8 cellular contexts compared by ENCODE assay signal in the genomic region with DNA sequence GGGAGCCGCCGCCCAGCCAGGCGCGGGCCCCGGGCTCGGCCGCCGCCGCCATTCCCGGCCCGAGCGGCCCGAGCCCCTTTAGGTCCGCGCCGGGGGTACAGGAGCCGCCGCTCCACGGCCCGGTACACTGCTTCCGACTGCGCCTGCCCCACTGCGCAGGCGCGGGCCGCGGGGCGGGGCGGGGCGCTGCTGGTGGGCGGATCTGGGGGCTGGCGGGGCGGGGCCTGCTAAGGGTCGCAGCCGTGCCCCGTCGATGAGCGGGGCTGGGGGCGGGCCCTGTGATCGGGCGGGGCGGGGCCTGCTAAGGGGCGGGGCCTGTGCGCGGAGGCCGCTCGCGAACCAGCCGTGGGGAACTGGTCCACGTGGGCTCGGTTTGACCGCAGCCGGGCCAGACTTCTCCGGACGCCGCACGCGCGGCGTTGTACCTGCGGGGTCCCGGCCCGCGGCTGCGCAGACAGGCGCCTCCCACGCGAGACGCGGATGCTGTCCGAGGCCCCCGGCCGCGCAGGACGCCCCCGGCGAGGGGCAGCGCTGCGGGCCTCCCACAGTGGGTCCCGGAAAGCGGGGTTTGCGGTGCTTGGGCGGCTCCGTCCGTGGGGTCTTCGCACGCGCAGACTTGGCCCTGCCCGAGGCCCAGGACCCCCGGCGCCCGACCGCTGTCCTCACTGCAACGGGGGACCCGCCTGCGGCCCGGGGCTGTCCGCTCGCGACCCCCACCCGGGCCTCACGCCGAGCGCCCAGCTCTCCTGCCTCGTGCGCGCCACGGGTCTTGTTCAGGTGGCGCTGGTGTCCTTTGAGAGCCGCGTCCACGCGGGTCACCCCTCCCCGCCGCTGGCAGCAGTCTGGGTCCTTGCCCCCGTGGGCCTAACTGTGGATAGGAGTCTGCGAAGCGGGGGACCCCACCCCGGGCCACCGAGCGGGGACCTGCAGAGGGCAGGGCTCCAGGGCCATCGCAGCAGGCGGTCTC. TPM values are rescaled to one million over a fixed set of nuclear protein-coding genes. Genes with fewer than 3 reads are reported as not detected.
A peak's percentile ranks its signal among the peaks of the same experiment; 100 is the strongest.
DNase-seq lines count a peak whose midpoint lies in the region; ATAC-seq and TF ChIP-seq lines count a peak whose summit lies in the region.

A gene with protein sequence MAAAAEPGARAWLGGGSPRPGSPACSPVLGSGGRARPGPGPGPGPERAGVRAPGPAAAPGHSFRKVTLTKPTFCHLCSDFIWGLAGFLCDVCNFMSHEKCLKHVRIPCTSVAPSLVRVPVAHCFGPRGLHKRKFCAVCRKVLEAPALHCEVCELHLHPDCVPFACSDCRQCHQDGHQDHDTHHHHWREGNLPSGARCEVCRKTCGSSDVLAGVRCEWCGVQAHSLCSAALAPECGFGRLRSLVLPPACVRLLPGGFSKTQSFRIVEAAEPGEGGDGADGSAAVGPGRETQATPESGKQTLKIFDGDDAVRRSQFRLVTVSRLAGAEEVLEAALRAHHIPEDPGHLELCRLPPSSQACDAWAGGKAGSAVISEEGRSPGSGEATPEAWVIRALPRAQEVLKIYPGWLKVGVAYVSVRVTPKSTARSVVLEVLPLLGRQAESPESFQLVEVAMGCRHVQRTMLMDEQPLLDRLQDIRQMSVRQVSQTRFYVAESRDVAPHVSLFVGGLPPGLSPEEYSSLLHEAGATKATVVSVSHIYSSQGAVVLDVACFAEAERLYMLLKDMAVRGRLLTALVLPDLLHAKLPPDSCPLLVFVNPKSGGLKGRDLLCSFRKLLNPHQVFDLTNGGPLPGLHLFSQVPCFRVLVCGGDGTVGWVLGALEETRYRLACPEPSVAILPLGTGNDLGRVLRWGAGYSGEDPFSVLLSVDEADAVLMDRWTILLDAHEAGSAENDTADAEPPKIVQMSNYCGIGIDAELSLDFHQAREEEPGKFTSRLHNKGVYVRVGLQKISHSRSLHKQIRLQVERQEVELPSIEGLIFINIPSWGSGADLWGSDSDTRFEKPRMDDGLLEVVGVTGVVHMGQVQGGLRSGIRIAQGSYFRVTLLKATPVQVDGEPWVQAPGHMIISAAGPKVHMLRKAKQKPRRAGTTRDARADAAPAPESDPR (minus strand): TSS at position 139 of the 967 bp plus-strand sequence. CDS start 87 bp downstream, at position 52.

- H3K36me3 Mint-ChIP-seq in naive thymus-derived CD8-positive, alpha-beta T cell = no peaks in the 10 kb centered on the region
- H3K36me3 Mint-ChIP-seq in stimulated activated effector memory CD8-positive, alpha-beta T cell treated with anti-CD3 and anti-CD28 coated beads, Interleukin-12 subunit alpha, Interleukin-12 subunit beta, amount 100 ng/mL, for 72 hours = no peaks in the 10 kb centered on the region

- H3K27me3 Mint-ChIP-seq in naive thymus-derived CD8-positive, alpha-beta T cell = no peaks in the 10 kb centered on the region

- DNase-seq in AG04450 (ENCODE audit: low read depth, low spot score) = peak; percentile 51
- no peak for DNase-seq in Panc1 (ENCODE audit: low read depth, low spot score)
- peak; percentile 87 for DNase-seq in activated T-helper 1 cell treated with Interleukin-2 at 50 U/mL for 16 hours (ENCODE audit: low read depth)
- peak; percentile 67 for DNase-seq in fibroblast of mammary gland (ENCODE audit: low read depth)
- peak; percentile 73 to 93 (median 88) for DNase-seq in naive thymus-derived CD8-positive, alpha-beta T cell
- peak; percentile 86 to 87 for DNase-seq in stimulated activated effector memory CD8-positive, alpha-beta T cell treated with anti-CD3 and anti-CD28 coated beads, Interleukin-12 subunit alpha, Interleukin-12 subunit beta, amount 100 ng/mL, for 72 hours (ENCODE audit: low spot score in 2 of 2)

- POLR2A ChIA-PET in AG04450 (lab: Yijun Ruan, JAX) = interaction anchor here (1.6 kb wide), 1 partner anchor 41 kb away, joined by 3 read pairs; a partner anchor contains a TSS
- POLR2A ChIA-PET in Panc1 (lab: Charles Lee) = no interaction called here
- POLR2A ChIA-PET in naive thymus-derived CD8-positive, alpha-beta T cell (lab: Charles Lee) = interaction anchor here (2.6 to 3.0 kb wide), 2 partner anchors 13 to 41 kb away, joined by 9 to 16 read pairs; a partner anchor contains a TSS

- no peaks in the 10 kb centered on the region for H3K36me3 ChIP-seq in Panc1 (ENCODE audit: control insufficient read depth, insufficient read depth, low read length)

- H3K27ac Mint-ChIP-seq in naive thymus-derived CD8-positive, alpha-beta T cell = peak within 1 kb of the TSS in 3 of 10 donors; percentile 33 to 44 (median 43)
- H3K27ac Mint-ChIP-seq in stimulated activated effector memory CD8-positive, alpha-beta T cell treated with anti-CD3 and anti-CD28 coated beads, Interleukin-12 subunit alpha, Interleukin-12 subunit beta, amount 100 ng/mL, for 72 hours = no peak within 1 kb of the TSS

- peaks cover 4% of the 10 kb centered on the region; the same call in 1 of the 2 replicates for H3K9me3 ChIP-seq in AG04450 (ENCODE audit: control insufficient read depth, insufficient read depth, low read length)
- H3K9me3 ChIP-seq in Panc1 (ENCODE audit: control insufficient read depth, insufficient read depth, low read depth, low read length) = no peaks in the 10 kb centered on the region

- H3K27me3 ChIP-seq in AG04450 (ENCODE audit: control insufficient read depth, insufficient read depth, low read length) (no peaks in the 10 kb centered on the region), Panc1 (ENCODE audit: control insufficient read depth, insufficient read depth, low read length) (no peaks in the 10 kb centered on the region)

- no peak for TF ChIP-seq CTCF in AG04450 (IDR thresholded peaks at IDR 0.05; ENCODE audit: low read depth, low read length)
- no peak for TF ChIP-seq CTCF in Panc1 (IDR thresholded peaks at IDR 0.05)
- TF ChIP-seq CTCF in fibroblast of mammary gland (conservative IDR thresholded peaks at IDR 0.05; ENCODE audit: control insufficient read depth, insufficient read depth, low read depth, low read length) = no peak

- ATAC-seq in HG03354 (IDR thresholded peaks at IDR 0.05; ENCODE audit: poor library complexity, severe bottlenecking, unreplicated experiment) (peak; percentile 74), Panc1 (peak; percentile 84)
- peak; percentile 79 to 80 for ATAC-seq in naive thymus-derived CD8-positive, alpha-beta T cell
- ATAC-seq in stimulated activated effector memory CD8-positive, alpha-beta T cell treated with anti-CD3 and anti-CD28 coated beads, Interleukin-12 subunit alpha, Interleukin-12 subunit beta, amount 100 ng/mL, for 72 hours = peak; percentile 82

- intact Hi-C loops in Panc1 (cut with micrococcal nuclease; ENCODE audit: unreplicated experiment) = no loop called here

- peaks cover 6% of the 10 kb centered on the region; the same call in 1 of the 2 replicates for H3K4me1 ChIP-seq in Panc1 (ENCODE audit: control insufficient read depth, insufficient read depth, low read length)

- H3K4me3 ChIP-seq in AG04450 (ENCODE audit: low read depth, low read length) = peak within 1 kb of the TSS; percentile 70
- H3K4me3 ChIP-seq in Panc1 (ENCODE audit: low read depth in 2 of 2, low read length in 2 of 2) = peak within 1 kb of the TSS; percentile 56 to 62
- H3K4me3 ChIP-seq in fibroblast of mammary gland (ENCODE audit: control insufficient read depth, low read depth, low read length) = peak within 1 kb of the TSS; percentile 52

- peak within 1 kb of the TSS in 9 of 10 donors; percentile 33 to 71 (median 57) for H3K4me3 Mint-ChIP-seq in naive thymus-derived CD8-positive, alpha-beta T cell
- peak within 1 kb of the TSS; percentile 52 for H3K4me3 Mint-ChIP-seq in stimulated activated effector memory CD8-positive, alpha-beta T cell treated with anti-CD3 and anti-CD28 coated beads, Interleukin-12 subunit alpha, Interleukin-12 subunit beta, amount 100 ng/mL, for 72 hours

- H3K27ac ChIP-seq in AG04450 (ENCODE audit: low read depth, low read length) (no peak within 1 kb of the TSS), Panc1 (ENCODE audit: low read length) (peak within 1 kb of the TSS; percentile 17; the same call in 1 of the 2 replicates)

- BruUV-seq in Panc1 (replicated peaks; lab: Mats Ljungman, UMichigan) = no TSS peak

- CTCF ChIA-PET in AG04450 (lab: Charles Lee) = no interaction called here
- CTCF ChIA-PET in Panc1 (lab: Charles Lee) = no interaction called here

- in situ Hi-C loops in Panc1 (cut with HindIII; ENCODE audit: low pct_unique_long_range_greater_than_20kb, low sequenced_read_pairs) = no loop called here

- peaks cover 0 to 2% (median 0%) of the 10 kb centered on the region in 9 donors for H3K9me3 Mint-ChIP-seq in naive thymus-derived CD8-positive, alpha-beta T cell
- H3K9me3 Mint-ChIP-seq in stimulated activated effector memory CD8-positive, alpha-beta T cell treated with anti-CD3 and anti-CD28 coated beads, Interleukin-12 subunit alpha, Interleukin-12 subunit beta, amount 100 ng/mL, for 72 hours = no peaks in the 10 kb centered on the region

- TF ChIP-seq POLR2A in GM19099 (IDR thresholded peaks at IDR 0.05; ENCODE audit: extremely low read depth, insufficient read length, low read depth) = peak; percentile 46

- H3K4me1 Mint-ChIP-seq in naive thymus-derived CD8-positive, alpha-beta T cell = peaks cover 6 to 24% (median 19%) of the 10 kb centered on the region in 4 donors
- peaks cover 20% of the 10 kb centered on the region for H3K4me1 Mint-ChIP-seq in stimulated activated effector memory CD8-positive, alpha-beta T cell treated with anti-CD3 and anti-CD28 coated beads, Interleukin-12 subunit alpha, Interleukin-12 subunit beta, amount 100 ng/mL, for 72 hours

RNA-seq across cellular contexts. Expression of the gene that starts here (rescaled TPM):
- polyA plus RNA-seq in AG04450 (2011; rRNA removed) = 4.5 and 6.0 TPM in 2 replicates
- polyA minus RNA-seq in AG04450 (2011; rRNA and poly(A)+ RNA removed) = 3.0 and 3.5 TPM in 2 replicates
- total RNA-seq in Panc1 (2021; ENCODE audit: unreplicated experiment) = 12.2 TPM
- 14.1 TPM for polyA plus RNA-seq in Panc1 (2012; ENCODE audit: insufficient read length)
- total RNA-seq in naive thymus-derived CD8-positive, alpha-beta T cell = 10 to 100 TPM; 37.4 to 39.9 TPM
- polyA plus RNA-seq in naive thymus-derived CD8-positive, alpha-beta T cell = 10 to 100 TPM in 2 of 3 donors, 1 to 10 TPM in 1; 2.2 to 17.3 (median 10.0) TPM
